Comparison of ENCODE assay signal across 16 cellular contexts in the genomic region with DNA sequence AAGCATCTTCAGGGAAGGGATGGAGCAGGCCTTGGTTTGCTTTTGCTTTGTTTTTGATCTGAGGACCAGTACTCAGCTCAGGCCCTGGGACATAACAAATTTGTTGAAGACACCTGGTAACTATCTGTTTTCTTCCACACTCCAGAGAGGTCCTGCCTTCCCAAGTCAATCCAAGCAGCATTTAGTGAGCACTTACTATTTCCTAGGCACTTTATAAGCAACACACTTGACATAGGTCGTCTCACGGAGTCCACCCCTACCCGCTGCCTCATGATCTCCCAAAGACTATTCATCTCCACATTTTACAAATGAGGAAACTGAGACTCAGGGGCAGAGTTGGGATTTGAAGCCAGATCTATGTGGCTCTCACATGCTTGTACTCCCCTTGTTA. TPM values are rescaled to one million over a fixed set of nuclear protein-coding genes. Genes with fewer than 3 reads are reported as not detected.
DNase-seq lines count a peak whose midpoint lies in the region; ATAC-seq, FAIRE-seq and TF ChIP-seq lines count a peak whose summit lies in the region.
"Had no signal": no experiment of that assay in that cellular context is flagged by ENCODE, and none has a peak within 500 bp of the region (broad histone marks: within the 10 kb centered on the region; RNA-seq: fewer than 3 reads in every experiment).

No MANE protein-coding gene starts in this region.

- H3K27me3 ChIP-seq in PC-3 (ENCODE audit: low read length), result no peaks in the 10 kb centered on the region
- no peaks in the 10 kb centered on the region for H3K27me3 ChIP-seq in K562 (ENCODE audit: control insufficient read depth in 2 of 2, insufficient read depth in 2 of 2, low read length in 2 of 2)
- H3K27me3 ChIP-seq: BE2C had no signal

- H3K79me2 ChIP-seq in PC-3 (ENCODE audit: low read length) (peaks cover 24% of the 10 kb centered on the region), K562 (ENCODE audit: control insufficient read depth, insufficient read depth, low read length) (no peaks in the 10 kb centered on the region)

- no peaks in the 10 kb centered on the region for H3K9me1 ChIP-seq in K562 (ENCODE audit: control insufficient read depth, insufficient read depth, low read length)

- ATAC-seq in PC-3, result no peak
- ATAC-seq in K562, result no peak
- ATAC-seq: GM12878, GM23338 had no signal

- H3K27ac Mint-ChIP-seq in neural crest cell (ENCODE audit: unreplicated experiment), result no peak overlapping the region
- no peak overlapping the region for H3K27ac Mint-ChIP-seq in type B pancreatic cell
- H3K27ac Mint-ChIP-seq: GM23338, H9 had no signal

- TF ChIP-seq CTCF in PC-3 (conservative IDR thresholded peaks at IDR 0.05; ENCODE audit: low read depth, low read length) (no peak), K562 (IDR thresholded peaks at IDR 0.05 in 2 of 3, conservative IDR thresholded peaks at IDR 0.05 in 1 of 3; ENCODE audit: insufficient read depth in 2 of 3, low read depth in 1 of 3, low read length in 3 of 3) (no peak), neural crest cell (conservative IDR thresholded peaks at IDR 0.05) (no peak), type B pancreatic cell (conservative IDR thresholded peaks at IDR 0.05) (no peak)

- H3K36me3 ChIP-seq in PC-3 (ENCODE audit: low read depth, low read length) (no peaks in the 10 kb centered on the region), K562 (ENCODE audit: control insufficient read depth, insufficient read depth, low read length) (no peaks in the 10 kb centered on the region)
- H3K36me3 ChIP-seq: BE2C had no signal

- no peak for TF ChIP-seq EP300 in K562 (IDR thresholded peaks at IDR 0.05; ENCODE audit: low read length)

- no peak overlapping the region for H3K4me2 ChIP-seq in PC-3 (ENCODE audit: low read length)
- no peak overlapping the region for H3K4me2 ChIP-seq in K562 (ENCODE audit: insufficient read depth, low read length)
- H3K4me2 ChIP-seq: GM23338 had no signal

- H3K9me3 ChIP-seq in PC-3 (ENCODE audit: low read length) (no peaks in the 10 kb centered on the region), K562 (replicated peaks; ENCODE audit: control insufficient read depth, insufficient read depth, low read depth, low read length) (no peaks in the 10 kb centered on the region)
- H3K9me3 ChIP-seq: BE2C had no signal

- H3K9ac ChIP-seq in PC-3 (ENCODE audit: low read length), result no peak overlapping the region
- H3K9ac ChIP-seq in K562 (ENCODE audit: insufficient read depth in 1 of 2, low read depth in 2 of 2, low read length in 2 of 2), result no peak overlapping the region

- H3K36me3 Mint-ChIP-seq in neural crest cell (ENCODE audit: low read depth) (no peaks in the 10 kb centered on the region), type B pancreatic cell (no peaks in the 10 kb centered on the region)
- H3K36me3 Mint-ChIP-seq: CD4-positive, alpha-beta memory T cell had no signal

- no peaks in the 10 kb centered on the region for H3K9me3 Mint-ChIP-seq in neural crest cell
- no peaks in the 10 kb centered on the region for H3K9me3 Mint-ChIP-seq in type B pancreatic cell
- H3K9me3 Mint-ChIP-seq: CD4-positive, alpha-beta memory T cell; GM23338; H9 had no signal

- peak; percentile 1 for DNase-seq in PC-3
- DNase-seq in K562 (ENCODE audit: extremely low read depth in 1 of 4, low spot score in 3 of 4), result no peak
- DNase-seq in neural crest cell (ENCODE audit: low read depth, low spot score), result no peak
- no peak for DNase-seq in type B pancreatic cell (ENCODE audit: extremely low spot score, unreplicated experiment)
- no peak for DNase-seq in NCI-H2227 (lab: John Stamatoyannopoulos, UW; ENCODE audit: unreplicated experiment)
- no peak for DNase-seq in T-helper 1 cell
- DNase-seq in KBM-7, result no peak
- DNase-seq: BE2C; CD4-positive, alpha-beta memory T cell; DMS79; H9 had no signal

- no peak for TF ChIP-seq RAD21 in K562 (CRISPR knock-in tag; conservative IDR thresholded peaks at IDR 0.05 in 1 of 2, IDR thresholded peaks at IDR 0.05 in 1 of 2)

- H3K4me3 Mint-ChIP-seq in neural crest cell (peak overlapping the region; percentile 17), type B pancreatic cell (peak overlapping the region; percentile 26)
- H3K4me3 Mint-ChIP-seq: CD4-positive, alpha-beta memory T cell; GM23338; H9 had no signal

- no peak for TF ChIP-seq POLR2A in K562 (conservative IDR thresholded peaks at IDR 0.05)

- H3K4me1 Mint-ChIP-seq in neural crest cell, result peaks cover 43% of the 10 kb centered on the region
- peaks cover 29% of the 10 kb centered on the region for H3K4me1 Mint-ChIP-seq in type B pancreatic cell (ENCODE audit: unreplicated experiment)

- H2AFZ ChIP-seq in PC-3 (ENCODE audit: low read length) (no peak overlapping the region), K562 (ENCODE audit: low read depth, low read length) (0 out of 2 replicates have a peak overlapping the region, but pooled peaks have one; percentile 8)
- H2AFZ ChIP-seq: GM23338 had no signal

- no peaks in the 10 kb centered on the region for H3K27me3 Mint-ChIP-seq in neural crest cell (ENCODE audit: low read depth)
- no peaks in the 10 kb centered on the region for H3K27me3 Mint-ChIP-seq in type B pancreatic cell

- no peaks in the 10 kb centered on the region for H4K20me1 ChIP-seq in PC-3 (ENCODE audit: low read length)
- H4K20me1 ChIP-seq in K562 (replicated peaks; ENCODE audit: control insufficient read depth, insufficient read depth, low read length), result no peaks in the 10 kb centered on the region

- WGBS in K562 (ENCODE audit: insufficient coverage, low coverage, missing lambda C conversion rate), result 85% methylated on average over 3 of the region's 3 CpGs

- peaks cover 58% of the 10 kb centered on the region for H3K4me1 ChIP-seq in PC-3 (ENCODE audit: insufficient read depth, low read length)
- peaks cover 32 to 58% of the 10 kb centered on the region in 2 experiments for H3K4me1 ChIP-seq in K562 (replicated peaks in 1 of 2; ENCODE audit: control insufficient read depth in 2 of 2, insufficient read depth in 2 of 2, low read length in 2 of 2)

- no peaks in the 10 kb centered on the region for H3K9me2 ChIP-seq in PC-3 (replicated peaks; ENCODE audit: low read length)

- CTCF ChIA-PET in PC-3 (lab: Charles Lee), result no interaction called here
- CTCF ChIA-PET in K562 (lab: Yijun Ruan, JAX; ENCODE audit: low intra/inter-chr PET ratio), result no interaction called here

- no peak overlapping the region for H3K4me3 ChIP-seq in PC-3 (ENCODE audit: low read length)
- no peak overlapping the region for H3K4me3 ChIP-seq in K562
- H3K4me3 ChIP-seq: GM12878, GM23338 had no signal

- H3F3A ChIP-seq in PC-3 (ENCODE audit: low read length, unreplicated experiment), result no peaks in the 10 kb centered on the region

- in situ Hi-C loops in K562 (cut with MboI) (no loop called here), KBM-7 (cut with MboI; ENCODE audit: low pct_unique_long_range_greater_than_20kb, low sequenced_read_pairs) (no loop called here)

- H3K27ac ChIP-seq in PC-3 (ENCODE audit: low read length) (no peak overlapping the region), K562 (ENCODE audit: extremely low read depth, low read depth, low read length) (no peak overlapping the region)
- H3K27ac ChIP-seq: C4-2B had no signal

- intact Hi-C loops in PC-3 (cut with micrococcal nuclease), result no loop called here
- intact Hi-C loops in K562 (cut with micrococcal nuclease), result no loop called here

- FAIRE-seq in K562 (lab: Jason Lieb, UNC), result no peak
- FAIRE-seq: A204.1, GM12878, GM18507 had no signal

- POLR2A ChIA-PET in PC-3 (lab: Charles Lee; ENCODE audit: unreplicated experiment) (no interaction called here), K562 (lab: Yijun Ruan, JAX) (no interaction called here)

- BruUV-seq in PC-3 (replicated peaks; lab: Mats Ljungman, UMichigan), result no TSS peak
- BruUV-seq in K562 (replicated peaks; lab: Mats Ljungman, UMichigan), result no TSS peak

RNA-seq across cellular contexts. Expression of gene EPHA2, which starts 14.4 kb away (rescaled TPM):
- total RNA-seq in PC-3 (2014; rRNA removed) (459 and 567 TPM in 2 replicates), K562 (2014; rRNA removed) (not detected in 2 replicates), K562 (2014; rRNA removed; fragmentation: Illumina TruSeq; extraction: Trizol) (0.04 and 0.06 TPM in 2 replicates), K562 (2015; rRNA removed; fragmentation: Illumina TruSeq; extraction: Trizol) (not detected in 2 replicates), K562 (2021) (0.36 and 0.40 TPM in 2 replicates), neural crest cell (21.7 and 25.0 TPM in 2 replicates), type B pancreatic cell (ENCODE audit: low replicate concordance) (40.3 and 77.9 TPM in 2 replicates)
- total RNA-seq in K562 (2011; cell fraction: chromatin; rRNA removed; ENCODE audit: low replicate concordance), result 0.55 and 1.5 TPM in 2 replicates
- total RNA-seq in K562 (2011; cell fraction: nucleolus; rRNA removed), result 0.79 and 1.2 TPM in 2 replicates
- total RNA-seq in K562 (2011; cell fraction: nucleoplasm; rRNA removed), result 0.15 and 0.23 TPM in 2 replicates
- polyA plus RNA-seq in K562 (2011; rRNA removed) (0.16 and 0.17 TPM in 2 replicates), K562 (2014; fragmentation: Illumina TruSeq; extraction: Trizol) (0.07 and 0.12 TPM in 2 replicates), K562 (2014; fragmentation: Nextera tagmentation; extraction: Ambion mirVana) (not detected), K562 (2014; rRNA removed) (0.05 TPM in 2 replicates)
- polyA plus RNA-seq in K562 (2011; cell fraction: cytosol; rRNA removed), result 0.09 and 0.70 TPM in 2 replicates
- polyA plus RNA-seq in K562 (2011; cell fraction: nucleus; rRNA removed), result 0.24 and 0.92 TPM in 2 replicates
- polyA plus RNA-seq in K562 (2012), result 0.07 and 0.09 TPM in 2 replicates
- 0.15 and 0.28 TPM in 2 replicates for polyA minus RNA-seq in K562 (2011; rRNA and poly(A)+ RNA removed)
- 1.7 and 2.2 TPM in 2 replicates for polyA minus RNA-seq in K562 (2011; cell fraction: cytosol; rRNA and poly(A)+ RNA removed)
- polyA minus RNA-seq in K562 (2011; cell fraction: nucleus; rRNA and poly(A)+ RNA removed), result 0.33 and 0.81 TPM in 2 replicates
- total RNA-seq: CD4-positive, alpha-beta memory T cell had no signal
- polyA plus RNA-seq: CD4-positive, alpha-beta memory T cell had no signal

RNA-seq across cellular contexts. Expression of gene ARHGEF19, which starts 42.2 kb away (rescaled TPM):
- total RNA-seq in PC-3 (2014; rRNA removed) (13.8 and 28.1 TPM in 2 replicates), K562 (2014; rRNA removed) (6.3 and 7.0 TPM in 2 replicates), K562 (2014; rRNA removed; fragmentation: Illumina TruSeq; extraction: Trizol) (2.7 and 4.3 TPM in 2 replicates), K562 (2015; rRNA removed; fragmentation: Illumina TruSeq; extraction: Trizol) (5.2 and 6.0 TPM in 2 replicates), K562 (2021) (11.2 and 15.1 TPM in 2 replicates), neural crest cell (7.7 and 9.0 TPM in 2 replicates), type B pancreatic cell (ENCODE audit: low replicate concordance) (20.2 and 29.5 TPM in 2 replicates)
- 15.4 and 51.0 TPM in 2 replicates for total RNA-seq in K562 (2011; cell fraction: chromatin; rRNA removed; ENCODE audit: low replicate concordance)
- total RNA-seq in K562 (2011; cell fraction: nucleolus; rRNA removed), result 25.4 and 38.4 TPM in 2 replicates
- total RNA-seq in K562 (2011; cell fraction: nucleoplasm; rRNA removed), result 20.2 and 22.1 TPM in 2 replicates
- polyA plus RNA-seq in K562 (2011; rRNA removed) (21.0 and 33.1 TPM in 2 replicates), K562 (2014; fragmentation: Illumina TruSeq; extraction: Trizol) (4.4 and 10.8 TPM in 2 replicates), K562 (2014; fragmentation: Nextera tagmentation; extraction: Ambion mirVana) (1 to 10 TPM in 1 of 2 experiments, under 1 TPM in 1; 0.73 to 1.1 TPM), K562 (2014; rRNA removed) (14.8 and 17.1 TPM in 2 replicates)
- polyA plus RNA-seq in K562 (2011; cell fraction: cytosol; rRNA removed), result 31.5 and 39.3 TPM in 2 replicates
- polyA plus RNA-seq in K562 (2011; cell fraction: nucleus; rRNA removed), result 84.8 and 93.8 TPM in 2 replicates
- polyA plus RNA-seq in K562 (2012), result 14.3 and 15.2 TPM in 2 replicates
- polyA minus RNA-seq in K562 (2011; rRNA and poly(A)+ RNA removed), result 7.3 and 9.1 TPM in 2 replicates
- polyA minus RNA-seq in K562 (2011; cell fraction: cytosol; rRNA and poly(A)+ RNA removed), result 9.3 and 17.2 TPM in 2 replicates
- polyA minus RNA-seq in K562 (2011; cell fraction: nucleus; rRNA and poly(A)+ RNA removed), result 17.2 and 21.5 TPM in 2 replicates
